9 cellular contexts compared by ENCODE assay signal in genomic region chr3:124986153-124987143, GRCh38. TPM values are rescaled to one million over a fixed set of nuclear protein-coding genes. Genes with fewer than 3 reads are reported as not detected.
A peak's percentile ranks its signal among the peaks of the same experiment; 100 is the strongest.
DNase-seq lines count a peak whose midpoint lies in the region; ATAC-seq, FAIRE-seq and TF ChIP-seq lines count a peak whose summit lies in the region.
"Had no signal": no experiment of that assay in that cellular context is flagged by ENCODE, and none has a peak within 500 bp of the region (broad histone marks: within the 10 kb centered on the region; RNA-seq: fewer than 3 reads in every experiment).

No MANE protein-coding gene starts in this region.

- H3K4me3 Mint-ChIP-seq in activated T-cell treated with anti-CD3 and anti-CD28 coated beads, Interleukin-2, amount 50 U/mL, for 72 hours, result no peak overlapping the region

- H3K27me3 ChIP-seq in adrenal gland (no peaks in the 10 kb centered on the region), upper lobe of left lung (no peaks in the 10 kb centered on the region), ovary (no peaks in the 10 kb centered on the region)

- DNase-seq in NCI-H510A treated with DMSO at 0.1 percent for 48 hours (lab: John Stamatoyannopoulos, UW), result peak; percentile 16
- no peak for DNase-seq in NCI-H510A (lab: John Stamatoyannopoulos, UW)
- peak in 4 of 7 donors; percentile 35 to 69 (median 44) for DNase-seq in adrenal gland
- DNase-seq in kidney, result no peak
- DNase-seq in upper lobe of left lung, result no peak
- no peak for DNase-seq in ovary
- DNase-seq in activated T-cell treated with anti-CD3 and anti-CD28 coated beads, Interleukin-2, amount 50 U/mL, for 72 hours, result no peak

- H3K27me3 Mint-ChIP-seq in activated T-cell treated with anti-CD3 and anti-CD28 coated beads, Interleukin-2, amount 50 U/mL, for 72 hours (ENCODE audit: low read depth), result no peaks in the 10 kb centered on the region

- TF ChIP-seq POLR2A in adrenal gland (IDR thresholded peaks at IDR 0.05) (no peak), upper lobe of left lung (IDR thresholded peaks at IDR 0.05) (no peak), ovary (IDR thresholded peaks at IDR 0.05) (no peak)

- H3K4me3 ChIP-seq in adrenal gland (no peak overlapping the region), kidney (ENCODE audit: low read length in 2 of 2) (no peak overlapping the region), upper lobe of left lung (no peak overlapping the region), ovary (no peak overlapping the region)

- no peaks in the 10 kb centered on the region for H3K36me3 Mint-ChIP-seq in activated T-cell treated with anti-CD3 and anti-CD28 coated beads, Interleukin-2, amount 50 U/mL, for 72 hours (ENCODE audit: insufficient read depth in 2 of 2)

- peak in 1 of 2 donors; percentile 54 for ATAC-seq in upper lobe of left lung (ENCODE audit: low FRiP score in 2 of 2)
- ATAC-seq in GM19463 (IDR thresholded peaks at IDR 0.05; ENCODE audit: unreplicated experiment), result no peak
- ATAC-seq in activated T-cell treated with anti-CD3 and anti-CD28 coated beads, Interleukin-2, amount 50 U/mL, for 72 hours (replicated peaks in 1 of 2), result no peak

- H3K9me3 ChIP-seq in adrenal gland (replicated peaks in 1 of 3) (no peaks in the 10 kb centered on the region), kidney (ENCODE audit: control insufficient read depth in 1 of 2, low read length in 2 of 2) (no peaks in the 10 kb centered on the region), upper lobe of left lung (no peaks in the 10 kb centered on the region), ovary (no peaks in the 10 kb centered on the region)

- H3K27ac ChIP-seq in adrenal gland (peak overlapping the region in 1 of 5 donors; percentile 66), kidney (ENCODE audit: low read depth in 2 of 2, low read length in 2 of 2) (peak overlapping the region in 1 of 2 donors; percentile 5), upper lobe of left lung (peak overlapping the region; percentile 67 to 89 (median 79)), ovary (no peak overlapping the region)

- H3K9me3 Mint-ChIP-seq in activated T-cell treated with anti-CD3 and anti-CD28 coated beads, Interleukin-2, amount 50 U/mL, for 72 hours, result no peaks in the 10 kb centered on the region

- TF ChIP-seq EP300 in upper lobe of left lung (IDR thresholded peaks at IDR 0.05) (no peak), ovary (IDR thresholded peaks at IDR 0.05) (no peak)

- H3K4me1 ChIP-seq in adrenal gland (replicated peaks in 1 of 2) (peaks cover 5 to 11% of the 10 kb centered on the region in 2 donors), kidney (ENCODE audit: control insufficient read depth in 1 of 2, insufficient read depth in 1 of 2, low read depth in 1 of 2, low read length in 2 of 2) (peaks cover 0 to 2% of the 10 kb centered on the region in 2 donors), upper lobe of left lung (peaks cover 25 to 51% (median 45%) of the 10 kb centered on the region in 4 donors), ovary (ENCODE audit: insufficient read depth) (no peaks in the 10 kb centered on the region)

- whole genome bisulfite sequencing in adrenal gland, 4 donors, result 67 to 75% (median 72%) methylated on average over 7 of the region's 7 CpGs
- WGBS in upper lobe of left lung, 2 donors, result 57 to 60% methylated on average over 7 of the region's 7 CpGs
- WGBS in ovary, 3 donors, result 66 to 77% (median 68%) methylated on average over 7 of the region's 7 CpGs

- TF ChIP-seq CTCF in adrenal gland (IDR thresholded peaks at IDR 0.05) (peak; percentile 27 to 59 (median 50)), kidney (IDR thresholded peaks at IDR 0.05; ENCODE audit: borderline replicate concordance, extremely low read depth, insufficient read depth) (peak; percentile 45), upper lobe of left lung (IDR thresholded peaks at IDR 0.05) (peak in 4 of 6 experiments; percentile 26 to 44 (median 31)), ovary (IDR thresholded peaks at IDR 0.05) (no peak)

- H3K36me3 ChIP-seq in adrenal gland (replicated peaks in 1 of 2), result peaks cover 0 to 10% of the 10 kb centered on the region in 2 donors
- H3K36me3 ChIP-seq in kidney (ENCODE audit: control insufficient read depth in 1 of 2, insufficient read depth in 2 of 2, low read length in 2 of 2), result peaks cover 0 to 3% of the 10 kb centered on the region in 2 donors
- H3K36me3 ChIP-seq in upper lobe of left lung, result peaks cover 0 to 56% (median 11%) of the 10 kb centered on the region in 4 donors
- H3K36me3 ChIP-seq in ovary, result no peaks in the 10 kb centered on the region

- no peak for FAIRE-seq in kidney (lab: Jason Lieb, UNC)

- intact Hi-C loops in adrenal gland (cut with DNase I), result no loop called here
- intact Hi-C loops in kidney (cut with DNase I), result no loop called here
- intact Hi-C loops in ovary (cut with DNase I), result no loop called here

- no peak overlapping the region for H3K9ac ChIP-seq in kidney (ENCODE audit: low read length in 2 of 2)

- H3K4me1 Mint-ChIP-seq in activated T-cell treated with anti-CD3 and anti-CD28 coated beads, Interleukin-2, amount 50 U/mL, for 72 hours (ENCODE audit: low read depth), result no peaks in the 10 kb centered on the region

- H3K27ac Mint-ChIP-seq in activated T-cell treated with anti-CD3 and anti-CD28 coated beads, Interleukin-2, amount 50 U/mL, for 72 hours, result no peak overlapping the region

RNA-seq across cellular contexts. Expression of gene MUC13, which starts 51.9 kb away (rescaled TPM):
- total RNA-seq in adrenal gland (1 to 10 TPM in 1 of 8 donors, under 1 TPM in 2, not detected in 5; 0.11 to 1.5 (median 0.36) TPM), kidney (1.9 TPM), upper lobe of left lung (1 to 10 TPM in 1 of 6 donors, under 1 TPM in 3, not detected in 2; 0.15 to 3.6 (median 0.24) TPM), ovary (1 to 10 TPM in 1 of 7 donors, under 1 TPM in 3, not detected in 3; 0.15 to 1.5 (median 0.37) TPM)
- polyA plus RNA-seq in adrenal gland (1 to 10 TPM in 1 of 3 donors, under 1 TPM in 2; 0.08 to 2.6 (median 0.10) TPM), kidney (ENCODE audit: insufficient read depth, low read depth, low replicate concordance) (6.4 TPM), ovary (under 1 TPM in 1 of 2 donors, not detected in 1; 0.04 TPM)
- not detected for total RNA-seq in activated T-cell treated with anti-CD3 and anti-CD28 coated beads, Interleukin-2, amount 50 U/mL, for 72 hours
- total RNA-seq: T-helper 2 cell treated with Interferon-gamma antibody and Interleukin-4, amounts not matched to agents 100 ng/mL and 5 ng/mL, for 36 hours had no signal

Comparison
In these comparisons a context has a peak if more than half of its experiments do, and no peak if none do; other contexts are left out.
1. DNase-seq: peak in NCI-H510A treated with DMSO at 0.1 percent for 48 hours (single experiment) and adrenal gland (4 of 7); none in NCI-H510A (single experiment), kidney (single experiment), upper lobe of left lung (0 of 2), ovary (0 of 5) and activated T-cell treated with anti-CD3 and anti-CD28 coated beads, Interleukin-2, amount 50 U/mL, for 72 hours (0 of 2).
2. H3K27ac ChIP-seq: peak in upper lobe of left lung (4 of 4); none in ovary (0 of 2).
3. CTCF ChIP-seq: peak in adrenal gland (6 of 6), kidney (single experiment) and upper lobe of left lung (4 of 6); none in ovary (0 of 3).